In the genomic region with DNA sequence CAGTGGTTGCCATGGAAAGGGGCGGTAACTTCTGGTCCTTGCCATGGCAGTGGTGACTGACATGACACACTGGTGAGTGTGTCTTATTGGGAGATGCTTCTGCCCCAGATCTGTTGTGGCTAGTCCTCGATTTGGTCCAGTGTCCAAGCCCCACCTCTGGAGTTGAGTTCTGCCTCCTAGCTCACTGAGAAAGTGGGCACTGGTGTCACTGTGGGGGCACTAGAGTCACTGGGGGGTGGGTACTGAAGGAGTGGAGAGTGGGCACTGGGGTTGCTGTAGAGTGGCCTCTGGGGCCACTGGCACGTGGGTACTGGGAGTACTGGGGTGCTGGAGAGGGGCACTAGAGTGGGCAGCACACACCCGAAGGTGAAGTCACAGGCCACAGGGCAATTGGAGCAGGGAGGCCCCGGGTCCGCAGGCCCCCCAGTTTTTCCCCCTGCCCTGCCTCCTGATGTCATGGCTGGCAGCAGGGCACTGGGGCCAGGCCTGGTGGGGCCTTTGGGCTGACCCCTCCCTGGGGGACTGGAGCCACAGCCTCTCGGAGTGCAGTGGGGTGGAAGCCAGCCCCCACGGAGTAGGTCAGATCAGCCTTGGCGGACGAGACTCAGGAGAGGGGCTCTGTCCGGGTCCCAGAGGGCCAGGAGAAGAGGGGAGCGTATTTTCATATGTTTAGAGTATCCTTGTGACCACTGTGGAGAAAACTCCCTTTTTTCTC, we compare ENCODE assay signal across 29 cellular contexts.
DNase-seq lines count a peak whose midpoint lies in the region; ATAC-seq and TF ChIP-seq lines count a peak whose summit lies in the region.
"Had no signal": no experiment of that assay in that cellular context is flagged by ENCODE, and none has a peak within 500 bp of the region (broad histone marks: within the 10 kb centered on the region; RNA-seq: fewer than 3 reads in every experiment).

No MANE protein-coding gene starts in this region.

- TF ChIP-seq CTCF in WTC11 (IDR thresholded peaks at IDR 0.05): no peak
- no peak for TF ChIP-seq CTCF in type B pancreatic cell (conservative IDR thresholded peaks at IDR 0.05)

- H2BK5ac ChIP-seq in mesendoderm (ENCODE audit: low read length): no peak overlapping the region

- H3K4me1 Mint-ChIP-seq in activated naive CD4-positive, alpha-beta T cell treated with anti-CD3 and anti-CD28 coated beads, Interleukin-2, amount 10 ng/mL, durations not matched to agents 7 days and 5 days: no peaks in the 10 kb centered on the region
- no peaks in the 10 kb centered on the region for H3K4me1 Mint-ChIP-seq in activated naive CD4-positive, alpha-beta T cell treated with anti-CD3 and anti-CD28 coated beads for 36 hours (ENCODE audit: low read depth)
- H3K4me1 Mint-ChIP-seq in WTC11 (peaks cover 4% of the 10 kb centered on the region), type B pancreatic cell (ENCODE audit: unreplicated experiment) (peaks cover 7% of the 10 kb centered on the region)
- H3K4me1 Mint-ChIP-seq in activated CD4-positive, alpha-beta T cell treated with anti-CD3 and anti-CD28 coated beads, Interleukin-2, amount 10 ng/mL, durations not matched to agents 24 days and 14 days: no peaks in the 10 kb centered on the region
- H3K4me1 Mint-ChIP-seq: activated CD4-positive, alpha-beta T cell treated with anti-CD3 and anti-CD28 coated beads for 36 hours; B cell; CD8-positive, alpha-beta memory T cell; memory B cell; stimulated activated naive B cell treated with anti-CD40 and anti-IgM and Interleukin-4, amounts not matched to agents 10 μg/mL and 1 μg/mL and 100 μg/mL, for 72 hours had no signal

- no peak overlapping the region for H2BK15ac ChIP-seq in mesendoderm (replicated peaks; ENCODE audit: low read depth)

- no peak overlapping the region for H4K8ac ChIP-seq in mesendoderm (ENCODE audit: low read depth, low read length)

- no peak overlapping the region for H3K27ac ChIP-seq in mesendoderm (ENCODE audit: low read depth, low read length)
- H3K27ac ChIP-seq: PC-9, SJSA1 had no signal

- POLR2A ChIA-PET in WTC11 (lab: Charles Lee): no interaction called here

- no peak overlapping the region for H3K27ac Mint-ChIP-seq in activated naive CD4-positive, alpha-beta T cell treated with anti-CD3 and anti-CD28 coated beads, Interleukin-2, amount 10 ng/mL, durations not matched to agents 7 days and 5 days
- no peak overlapping the region for H3K27ac Mint-ChIP-seq in activated naive CD4-positive, alpha-beta T cell treated with anti-CD3 and anti-CD28 coated beads for 36 hours
- H3K27ac Mint-ChIP-seq in WTC11 (no peak overlapping the region), type B pancreatic cell (no peak overlapping the region)
- H3K27ac Mint-ChIP-seq in activated CD4-positive, alpha-beta T cell treated with anti-CD3 and anti-CD28 coated beads, Interleukin-2, amount 10 ng/mL, durations not matched to agents 24 days and 14 days: no peak overlapping the region
- H3K27ac Mint-ChIP-seq: activated CD4-positive, alpha-beta T cell treated with anti-CD3 and anti-CD28 coated beads for 36 hours; B cell; CD8-positive, alpha-beta memory T cell; GM23338; memory B cell; stimulated activated naive B cell treated with anti-CD40 and anti-IgM and Interleukin-4, amounts not matched to agents 10 μg/mL and 1 μg/mL and 100 μg/mL, for 72 hours; T-helper 1 cell treated with Interleukin-12 subunit alpha and Interleukin-12 subunit beta and Interleukin-4 antibody, amounts not matched to agents 30 μg/mL and 1 μg/mL, for 36 hours had no signal

- no peaks in the 10 kb centered on the region for H3K79me1 ChIP-seq in mesendoderm (ENCODE audit: low read length)

- no peaks in the 10 kb centered on the region for H3K4me1 ChIP-seq in mesendoderm (ENCODE audit: control insufficient read depth, low read depth, low read length)
- H3K4me1 ChIP-seq: SJSA1 had no signal

- H3K4ac ChIP-seq in mesendoderm (ENCODE audit: low read depth, low read length): no peak overlapping the region

- ATAC-seq in WTC11: no peak
- ATAC-seq: activated CD4-positive, alpha-beta T cell treated with anti-CD3 and anti-CD28 coated beads for 36 hours; GM23338; right cardiac atrium had no signal

- H3K9ac ChIP-seq in mesendoderm (ENCODE audit: low read length): no peak overlapping the region

- H2AK5ac ChIP-seq in mesendoderm (ENCODE audit: low read length): no peak overlapping the region

- no peaks in the 10 kb centered on the region for H3K36me3 Mint-ChIP-seq in activated naive CD4-positive, alpha-beta T cell treated with anti-CD3 and anti-CD28 coated beads, Interleukin-2, amount 10 ng/mL, durations not matched to agents 7 days and 5 days
- H3K36me3 Mint-ChIP-seq in activated naive CD4-positive, alpha-beta T cell treated with anti-CD3 and anti-CD28 coated beads for 36 hours (ENCODE audit: low read depth): no peaks in the 10 kb centered on the region
- no peaks in the 10 kb centered on the region for H3K36me3 Mint-ChIP-seq in WTC11
- H3K36me3 Mint-ChIP-seq in type B pancreatic cell: no peaks in the 10 kb centered on the region
- no peaks in the 10 kb centered on the region for H3K36me3 Mint-ChIP-seq in activated CD4-positive, alpha-beta T cell treated with anti-CD3 and anti-CD28 coated beads, Interleukin-2, amount 10 ng/mL, durations not matched to agents 24 days and 14 days (ENCODE audit: low read depth)
- H3K36me3 Mint-ChIP-seq: memory B cell; stimulated activated naive B cell treated with anti-CD40 and anti-IgM and Interleukin-4, amounts not matched to agents 10 μg/mL and 1 μg/mL and 100 μg/mL, for 72 hours had no signal

- no peak overlapping the region for H3K4me3 Mint-ChIP-seq in activated naive CD4-positive, alpha-beta T cell treated with anti-CD3 and anti-CD28 coated beads, Interleukin-2, amount 10 ng/mL, durations not matched to agents 7 days and 5 days
- no peak overlapping the region for H3K4me3 Mint-ChIP-seq in activated naive CD4-positive, alpha-beta T cell treated with anti-CD3 and anti-CD28 coated beads for 36 hours
- H3K4me3 Mint-ChIP-seq in WTC11: no peak overlapping the region
- no peak overlapping the region for H3K4me3 Mint-ChIP-seq in type B pancreatic cell
- H3K4me3 Mint-ChIP-seq in activated CD4-positive, alpha-beta T cell treated with anti-CD3 and anti-CD28 coated beads, Interleukin-2, amount 10 ng/mL, durations not matched to agents 24 days and 14 days: no peak overlapping the region
- H3K4me3 Mint-ChIP-seq: activated CD4-positive, alpha-beta T cell treated with anti-CD3 and anti-CD28 coated beads for 36 hours; B cell; CD8-positive, alpha-beta memory T cell; GM23338; memory B cell; stimulated activated naive B cell treated with anti-CD40 and anti-IgM and Interleukin-4, amounts not matched to agents 10 μg/mL and 1 μg/mL and 100 μg/mL, for 72 hours; T-helper 1 cell treated with Interleukin-12 subunit alpha and Interleukin-12 subunit beta and Interleukin-4 antibody, amounts not matched to agents 30 μg/mL and 1 μg/mL, for 36 hours had no signal

- CTCF ChIA-PET in activated naive CD4-positive, alpha-beta T cell treated with anti-CD3 and anti-CD28 coated beads, Interleukin-2, amount 10 ng/mL, durations not matched to agents 7 days and 5 days (lab: Charles Lee): no interaction called here
- CTCF ChIA-PET in activated naive CD4-positive, alpha-beta T cell treated with anti-CD3 and anti-CD28 coated beads for 36 hours (lab: Charles Lee): no interaction called here
- CTCF ChIA-PET in WTC11 (lab: Charles Lee): interaction anchor here (1.4 kb wide), 1 partner anchor 8 kb away, joined by 6 read pairs; no protein-coding TSS in a partner anchor

- H3K27me3 ChIP-seq in mesendoderm (ENCODE audit: insufficient read depth, low read length, poor library complexity): no peaks in the 10 kb centered on the region
- H3K27me3 ChIP-seq: SJSA1 had no signal

- no peak overlapping the region for H3K56ac ChIP-seq in mesendoderm (ENCODE audit: low read length)

- intact Hi-C loops in activated naive CD4-positive, alpha-beta T cell treated with anti-CD3 and anti-CD28 coated beads for 36 hours (cut with micrococcal nuclease): no loop called here
- intact Hi-C loops in activated CD4-positive, alpha-beta T cell treated with anti-CD3 and anti-CD28 coated beads, Interleukin-2, amount 10 ng/mL, durations not matched to agents 24 days and 14 days (cut with micrococcal nuclease): no loop called here

- DNase-seq in activated naive CD4-positive, alpha-beta T cell treated with anti-CD3 and anti-CD28 coated beads, Interleukin-2, amount 10 ng/mL, durations not matched to agents 7 days and 5 days: peak; percentile 11
- no peak for DNase-seq in activated naive CD4-positive, alpha-beta T cell treated with anti-CD3 and anti-CD28 coated beads for 36 hours
- peak; percentile 7 for DNase-seq in WTC11 (ENCODE audit: low spot score)
- peak; percentile 2 for DNase-seq in mesendoderm
- peak; percentile 62 for DNase-seq in type B pancreatic cell (ENCODE audit: extremely low spot score, unreplicated experiment)
- no peak for DNase-seq in dermis blood vessel endothelial cell
- DNase-seq in activated CD4-positive, alpha-beta T cell treated with anti-CD3 and anti-CD28 coated beads, Interleukin-2, amount 10 ng/mL, durations not matched to agents 24 days and 14 days: no peak
- DNase-seq in NCI-H446 treated with DMSO at 0.1 percent for 48 hours (lab: John Stamatoyannopoulos, UW): no peak
- DNase-seq: activated CD4-positive, alpha-beta T cell treated with anti-CD3 and anti-CD28 coated beads for 36 hours; activated naive CD4-positive, alpha-beta T cell; amygdala; DMS53; MM.1S; NCI-H146; NCI-H2171; NCI-H524 treated with DMSO at 0.1 percent for 48 hours; NK-92 treated with Interleukin-12 subunit alpha and Interleukin-12 subunit beta, amount 100 ng/mL, for 24 hours; occipital lobe; PC-9; stimulated activated CD4-positive, alpha-beta T cell treated with anti-CD3 and anti-CD28 coated beads, Interleukin-12 subunit alpha, Interleukin-12 subunit beta, amount 100 ng/mL, for 4 hours; stimulated activated CD4-positive, alpha-beta T cell treated with anti-CD3 and anti-CD28 coated beads, Interleukin-4, amount 100 ng/mL, for 24 hours; stimulated activated naive B cell treated with anti-CD40 and anti-IgM and Interleukin-4, amounts not matched to agents 10 μg/mL and 1 μg/mL and 100 μg/mL, for 72 hours had no signal

- no peak overlapping the region for H3K23ac ChIP-seq in mesendoderm (ENCODE audit: low read length)

- no peak overlapping the region for H4K5ac ChIP-seq in mesendoderm (ENCODE audit: low read length)

- H3K4me2 ChIP-seq in mesendoderm (ENCODE audit: low read length): no peak overlapping the region
- H3K4me2 ChIP-seq: GM23338, PC-9 had no signal

- WGBS in mesendoderm (ENCODE audit: extremely low coverage, insufficient coverage, low lambda C conversion rate): no CpG with 5 or more reads among the region's 12 CpGs

- H3K27me3 Mint-ChIP-seq in activated naive CD4-positive, alpha-beta T cell treated with anti-CD3 and anti-CD28 coated beads, Interleukin-2, amount 10 ng/mL, durations not matched to agents 7 days and 5 days: peaks cover 11% of the 10 kb centered on the region
- peaks cover 5% of the 10 kb centered on the region for H3K27me3 Mint-ChIP-seq in activated naive CD4-positive, alpha-beta T cell treated with anti-CD3 and anti-CD28 coated beads for 36 hours (ENCODE audit: low read depth)
- H3K27me3 Mint-ChIP-seq in WTC11 (ENCODE audit: low read depth): no peaks in the 10 kb centered on the region
- peaks cover 27% of the 10 kb centered on the region for H3K27me3 Mint-ChIP-seq in type B pancreatic cell
- no peaks in the 10 kb centered on the region for H3K27me3 Mint-ChIP-seq in activated CD4-positive, alpha-beta T cell treated with anti-CD3 and anti-CD28 coated beads, Interleukin-2, amount 10 ng/mL, durations not matched to agents 24 days and 14 days

- H3K18ac ChIP-seq in mesendoderm (ENCODE audit: low read length): no peak overlapping the region

- H3K79me2 ChIP-seq in mesendoderm (ENCODE audit: control insufficient read depth, insufficient read depth, low read length): no peaks in the 10 kb centered on the region

- H3K36me3 ChIP-seq in mesendoderm (ENCODE audit: control insufficient read depth, insufficient read depth, low read length): no peaks in the 10 kb centered on the region
- H3K36me3 ChIP-seq: SJSA1 had no signal

- no peak overlapping the region for H2BK120ac ChIP-seq in mesendoderm (ENCODE audit: low read depth, low read length)

- H3K4me3 ChIP-seq in mesendoderm (ENCODE audit: low read length): no peak overlapping the region
- H3K4me3 ChIP-seq: GM23338, PC-9, SJSA1 had no signal

- H3K9me3 Mint-ChIP-seq in activated naive CD4-positive, alpha-beta T cell treated with anti-CD3 and anti-CD28 coated beads, Interleukin-2, amount 10 ng/mL, durations not matched to agents 7 days and 5 days: no peaks in the 10 kb centered on the region
- H3K9me3 Mint-ChIP-seq in activated naive CD4-positive, alpha-beta T cell treated with anti-CD3 and anti-CD28 coated beads for 36 hours: no peaks in the 10 kb centered on the region
- H3K9me3 Mint-ChIP-seq in WTC11 (no peaks in the 10 kb centered on the region), type B pancreatic cell (no peaks in the 10 kb centered on the region)
- no peaks in the 10 kb centered on the region for H3K9me3 Mint-ChIP-seq in activated CD4-positive, alpha-beta T cell treated with anti-CD3 and anti-CD28 coated beads, Interleukin-2, amount 10 ng/mL, durations not matched to agents 24 days and 14 days
- H3K9me3 Mint-ChIP-seq: CD8-positive, alpha-beta memory T cell; GM23338; memory B cell; stimulated activated naive B cell treated with anti-CD40 and anti-IgM and Interleukin-4, amounts not matched to agents 10 μg/mL and 1 μg/mL and 100 μg/mL, for 72 hours; T-helper 1 cell treated with Interleukin-12 subunit alpha and Interleukin-12 subunit beta and Interleukin-4 antibody, amounts not matched to agents 30 μg/mL and 1 μg/mL, for 36 hours had no signal

Comparison
In these comparisons a context has a peak if more than half of its experiments do, and no peak if none do; other contexts are left out.
1. DNase-seq: peak in activated naive CD4-positive, alpha-beta T cell treated with anti-CD3 and anti-CD28 coated beads, Interleukin-2, amount 10 ng/mL, durations not matched to agents 7 days and 5 days (single experiment), WTC11 (single experiment), mesendoderm (single experiment) and type B pancreatic cell (single experiment); none in activated naive CD4-positive, alpha-beta T cell treated with anti-CD3 and anti-CD28 coated beads for 36 hours (single experiment), dermis blood vessel endothelial cell (single experiment), activated CD4-positive, alpha-beta T cell treated with anti-CD3 and anti-CD28 coated beads, Interleukin-2, amount 10 ng/mL, durations not matched to agents 24 days and 14 days (single experiment) and NCI-H446 treated with DMSO at 0.1 percent for 48 hours (single experiment).